Comparison of ENCODE assay signal across 27 cellular contexts in genomic region chr9:89246840-89247239, GRCh38.
"Had no signal": no experiment of that assay in that cellular context is flagged by ENCODE, and none has a peak within 500 bp of the region (broad histone marks: within the 10 kb centered on the region; RNA-seq: fewer than 3 reads in every experiment).

No MANE protein-coding gene starts in this region.

- H3K4me3 ChIP-seq: spleen had no signal

- H3K4me1 ChIP-seq: spleen had no signal

- H3K9me3 Mint-ChIP-seq: activated CD4-positive, alpha-beta memory T cell treated with anti-CD3 and anti-CD28 coated beads for 36 hours; activated CD4-positive, alpha-beta T cell treated with anti-CD3 and anti-CD28 coated beads, Interleukin-2, amount 10 ng/mL, durations not matched to agents 24 days and 14 days; activated T-helper 17 cell treated with anti-CD3 and anti-CD28 coated beads, Interleukin-2, amount 50 U/mL, for 72 hours; immature natural killer cell; T-helper 1 cell treated with Interleukin-12 subunit alpha and Interleukin-12 subunit beta and Interleukin-4 antibody, amounts not matched to agents 30 μg/mL and 1 μg/mL, for 36 hours had no signal

- FAIRE-seq: astrocyte, frontal cortex, kidney, TTC549, urothelium cell line had no signal

- DNase-seq: activated CD4-positive, alpha-beta memory T cell treated with anti-CD3 and anti-CD28 coated beads for 36 hours; activated CD4-positive, alpha-beta T cell treated with anti-CD3 and anti-CD28 coated beads, Interleukin-2, amount 10 ng/mL, durations not matched to agents 24 days and 14 days; activated CD4-positive, CD25-positive, alpha-beta regulatory T cell treated with anti-CD3 and anti-CD28 coated beads, Interleukin-2, amount 50 U/mL, for 72 hours; activated gamma-delta T cell treated with Interleukin-2 at 50 U/mL for 16 hours; activated naive CD4-positive, alpha-beta T cell treated with anti-CD3 and anti-CD28 coated beads, Interleukin-2, amount 50 U/mL, for 16 hours; activated T-cell treated with anti-CD3 and anti-CD28 coated beads, Interleukin-2, amount 50 U/mL, for 4 hours; amniotic stem cell; brain microvascular endothelial cell; effector CD4-positive, alpha-beta T cell; immature natural killer cell; kidney; left colon; naive B cell; posterior cingulate gyrus; right cardiac atrium; spleen; stimulated activated CD4-positive, alpha-beta T cell treated with anti-CD3 and anti-CD28 coated beads, Interleukin-2, amount 100 ng/mL, for 48 hours; stimulated activated naive CD4-positive, alpha-beta T cell treated with Interleukin-2 at 50 U/mL for 16 hours; SW 1271; T-helper 9 cell; WERI-Rb-1 had no signal

- H3K36me3 ChIP-seq: brain microvascular endothelial cell, spleen, WERI-Rb-1 had no signal

- H3K27me3 ChIP-seq: brain microvascular endothelial cell, spleen had no signal

- H3K27me3 Mint-ChIP-seq: naive B cell had no signal

- H3K27ac Mint-ChIP-seq: activated CD4-positive, alpha-beta memory T cell treated with anti-CD3 and anti-CD28 coated beads for 36 hours; activated CD4-positive, alpha-beta T cell treated with anti-CD3 and anti-CD28 coated beads, Interleukin-2, amount 10 ng/mL, durations not matched to agents 24 days and 14 days; activated T-helper 17 cell treated with anti-CD3 and anti-CD28 coated beads, Interleukin-2, amount 50 U/mL, for 72 hours; immature natural killer cell; naive B cell; T-helper 1 cell treated with Interleukin-12 subunit alpha and Interleukin-12 subunit beta and Interleukin-4 antibody, amounts not matched to agents 30 μg/mL and 1 μg/mL, for 36 hours had no signal

- H3K36me3 Mint-ChIP-seq: activated CD4-positive, alpha-beta memory T cell treated with anti-CD3 and anti-CD28 coated beads for 36 hours; naive B cell had no signal

- H3K27ac ChIP-seq: brain microvascular endothelial cell, spleen, WERI-Rb-1 had no signal

- H3K4me1 Mint-ChIP-seq: activated CD4-positive, alpha-beta T cell treated with anti-CD3 and anti-CD28 coated beads, Interleukin-2, amount 10 ng/mL, durations not matched to agents 24 days and 14 days; activated T-helper 17 cell treated with anti-CD3 and anti-CD28 coated beads, Interleukin-2, amount 50 U/mL, for 72 hours; immature natural killer cell; naive B cell had no signal

- H3K4me3 Mint-ChIP-seq: activated CD4-positive, alpha-beta memory T cell treated with anti-CD3 and anti-CD28 coated beads for 36 hours; activated CD4-positive, alpha-beta T cell treated with anti-CD3 and anti-CD28 coated beads, Interleukin-2, amount 10 ng/mL, durations not matched to agents 24 days and 14 days; activated T-cell treated with anti-CD3 and anti-CD28 coated beads, Interleukin-2, amount 50 U/mL, for 4 hours; activated T-helper 17 cell treated with anti-CD3 and anti-CD28 coated beads, Interleukin-2, amount 50 U/mL, for 72 hours; immature natural killer cell; naive B cell; T-helper 1 cell treated with Interleukin-12 subunit alpha and Interleukin-12 subunit beta and Interleukin-4 antibody, amounts not matched to agents 30 μg/mL and 1 μg/mL, for 36 hours had no signal
